ENCODE assay signal across 21 cellular contexts in genomic region chr11:118628031-118628430, GRCh38. TPM values are rescaled to one million over a fixed set of nuclear protein-coding genes. Genes with fewer than 3 reads are reported as not detected.
"Had no signal": no experiment of that assay in that cellular context is flagged by ENCODE, and none has a peak within 500 bp of the region (broad histone marks: within the 10 kb centered on the region; RNA-seq: fewer than 3 reads in every experiment).

No MANE protein-coding gene starts in this region.

- ATAC-seq: activated naive CD4-positive, alpha-beta T cell treated with anti-CD3 and anti-CD28 coated beads, Interleukin-2, amount 50 U/mL, for 72 hours; activated T-helper 17 cell treated with anti-CD3 and anti-CD28 coated beads, Interleukin-2, amount 50 U/mL, for 72 hours; left lung; sciatic nerve; SK-N-SH treated with all-trans-retinoic acid at 6 μM for 48 hours had no signal

- H3K27me3 ChIP-seq: adrenal gland, left lung, pancreas, tibial artery had no signal

- H3K9me3 ChIP-seq: adrenal gland, left lung, pancreas, tibial artery had no signal

- H3K27ac ChIP-seq: adrenal gland, pancreas had no signal

- DNase-seq: activated CD4-positive, alpha-beta T cell treated with anti-CD3 and anti-CD28 coated beads for 1 hour; activated T-cell treated with anti-CD3 and anti-CD28 coated beads, Interleukin-2, amount 50 U/mL, for 24 hours; adrenal gland; effector CD4-positive, alpha-beta T cell; stimulated activated CD4-positive, alpha-beta T cell treated with anti-CD3 and anti-CD28 coated beads, Interleukin-15, amount 100 ng/mL, for 24 hours; stimulated activated CD8-positive, alpha-beta memory T cell treated with anti-CD3 and anti-CD28 coated beads, Interleukin-4, amount 100 ng/mL, for 48 hours; stimulated activated naive CD4-positive, alpha-beta T cell; T-helper 1 cell; tibial artery had no signal

- H3K4me3 ChIP-seq: adrenal gland, left lung, pancreas, smooth muscle cell, tibial artery had no signal

- H3K4me2 ChIP-seq: smooth muscle cell had no signal

- H3K4me1 ChIP-seq: pancreas had no signal

RNA-seq across cellular contexts. Expression of gene TREH, which starts 51.4 kb away (rescaled TPM):
- total RNA-seq: activated naive CD4-positive, alpha-beta T cell treated with anti-CD3 and anti-CD28 coated beads, Interleukin-2, amount 50 U/mL, for 72 hours; activated T-helper 17 cell treated with anti-CD3 and anti-CD28 coated beads, Interleukin-2, amount 50 U/mL, for 72 hours; adrenal gland; bronchial epithelial cell; cerebellum; epithelial cell of proximal tubule; fibroblast of villous mesenchyme; left lung; pulmonary artery endothelial cell; sciatic nerve; smooth muscle cell had no signal
